In genomic region chr19:984165-984967, GRCh38 we compare ENCODE assay signal across 1 cellular context.
TF ChIP-seq lines count a peak whose summit lies in the region.

Gene WDR18, plus strand, starts transcription at chr19:984345. Its CDS starts 9 bp downstream, at chr19:984354.

TF ChIP-seq in WTC11, 78 proteins besides CTCF, POLR2A, EP300 and RAD21 (continued from another document and continues in another):
- TF ChIP-seq ZNF512 (CRISPR knock-in tag; IDR thresholded peaks at IDR 0.05; ENCODE audit: borderline replicate concordance) (no peak), TEAD1 (CRISPR knock-in tag; IDR thresholded peaks at IDR 0.05) (peak; percentile 63; the same call in 1 of the 2 replicates), FOXK1 (CRISPR knock-in tag; IDR thresholded peaks at IDR 0.05) (peak; percentile 88), SMAD3 (CRISPR knock-in tag; IDR thresholded peaks at IDR 0.05; ENCODE audit: borderline replicate concordance) (no peak), NR3C1 (CRISPR knock-in tag; conservative IDR thresholded peaks at IDR 0.05; ENCODE audit: low read depth) (no peak), RELA (CRISPR knock-in tag; IDR thresholded peaks at IDR 0.05; ENCODE audit: borderline replicate concordance) (no peak), PRDM15 (CRISPR knock-in tag; IDR thresholded peaks at IDR 0.05) (no peak), KAT7 (CRISPR knock-in tag; IDR thresholded peaks at IDR 0.05; ENCODE audit: borderline replicate concordance) (0 out of 2 replicates have a peak, but pooled peaks have one; percentile 23), NR1H2 (CRISPR knock-in tag; IDR thresholded peaks at IDR 0.05) (no peak), NR2C2 (CRISPR knock-in tag; IDR thresholded peaks at IDR 0.05) (no peak), ZNF281 (CRISPR knock-in tag; IDR thresholded peaks at IDR 0.05) (no peak), FOXJ3 (CRISPR knock-in tag; IDR thresholded peaks at IDR 0.05; ENCODE audit: borderline replicate concordance) (no peak), ZNF671 (CRISPR knock-in tag; IDR thresholded peaks at IDR 0.05) (no peak), TP53 (CRISPR knock-in tag; IDR thresholded peaks at IDR 0.05) (peak; percentile 78; the same call in 1 of the 2 replicates), GTF2I (CRISPR knock-in tag; conservative IDR thresholded peaks at IDR 0.05) (no peak), E2F1 (CRISPR knock-in tag; IDR thresholded peaks at IDR 0.05) (no peak), FOXP1 (CRISPR knock-in tag; IDR thresholded peaks at IDR 0.05; ENCODE audit: borderline replicate concordance) (peak; percentile 83), ZNF396 (CRISPR knock-in tag; IDR thresholded peaks at IDR 0.05; ENCODE audit: borderline replicate concordance) (no peak), PRRX2 (CRISPR knock-in tag; IDR thresholded peaks at IDR 0.05) (no peak), EMX1 (CRISPR knock-in tag; IDR thresholded peaks at IDR 0.05) (no peak), HMGA2 (CRISPR knock-in tag; IDR thresholded peaks at IDR 0.05) (peak; percentile 27; the same call in 1 of the 2 replicates)
- TF ChIP-seq, protein P1, sequence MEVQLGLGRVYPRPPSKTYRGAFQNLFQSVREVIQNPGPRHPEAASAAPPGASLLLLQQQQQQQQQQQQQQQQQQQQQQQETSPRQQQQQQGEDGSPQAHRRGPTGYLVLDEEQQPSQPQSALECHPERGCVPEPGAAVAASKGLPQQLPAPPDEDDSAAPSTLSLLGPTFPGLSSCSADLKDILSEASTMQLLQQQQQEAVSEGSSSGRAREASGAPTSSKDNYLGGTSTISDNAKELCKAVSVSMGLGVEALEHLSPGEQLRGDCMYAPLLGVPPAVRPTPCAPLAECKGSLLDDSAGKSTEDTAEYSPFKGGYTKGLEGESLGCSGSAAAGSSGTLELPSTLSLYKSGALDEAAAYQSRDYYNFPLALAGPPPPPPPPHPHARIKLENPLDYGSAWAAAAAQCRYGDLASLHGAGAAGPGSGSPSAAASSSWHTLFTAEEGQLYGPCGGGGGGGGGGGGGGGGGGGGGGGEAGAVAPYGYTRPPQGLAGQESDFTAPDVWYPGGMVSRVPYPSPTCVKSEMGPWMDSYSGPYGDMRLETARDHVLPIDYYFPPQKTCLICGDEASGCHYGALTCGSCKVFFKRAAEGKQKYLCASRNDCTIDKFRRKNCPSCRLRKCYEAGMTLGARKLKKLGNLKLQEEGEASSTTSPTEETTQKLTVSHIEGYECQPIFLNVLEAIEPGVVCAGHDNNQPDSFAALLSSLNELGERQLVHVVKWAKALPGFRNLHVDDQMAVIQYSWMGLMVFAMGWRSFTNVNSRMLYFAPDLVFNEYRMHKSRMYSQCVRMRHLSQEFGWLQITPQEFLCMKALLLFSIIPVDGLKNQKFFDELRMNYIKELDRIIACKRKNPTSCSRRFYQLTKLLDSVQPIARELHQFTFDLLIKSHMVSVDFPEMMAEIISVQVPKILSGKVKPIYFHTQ (CRISPR knock-in tag; IDR thresholded peaks at IDR 0.05), result no peak
- TF ChIP-seq, protein P2, sequence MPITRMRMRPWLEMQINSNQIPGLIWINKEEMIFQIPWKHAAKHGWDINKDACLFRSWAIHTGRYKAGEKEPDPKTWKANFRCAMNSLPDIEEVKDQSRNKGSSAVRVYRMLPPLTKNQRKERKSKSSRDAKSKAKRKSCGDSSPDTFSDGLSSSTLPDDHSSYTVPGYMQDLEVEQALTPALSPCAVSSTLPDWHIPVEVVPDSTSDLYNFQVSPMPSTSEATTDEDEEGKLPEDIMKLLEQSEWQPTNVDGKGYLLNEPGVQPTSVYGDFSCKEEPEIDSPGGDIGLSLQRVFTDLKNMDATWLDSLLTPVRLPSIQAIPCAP (CRISPR knock-in tag; IDR thresholded peaks at IDR 0.05), result no peak
- TF ChIP-seq, protein P3, sequence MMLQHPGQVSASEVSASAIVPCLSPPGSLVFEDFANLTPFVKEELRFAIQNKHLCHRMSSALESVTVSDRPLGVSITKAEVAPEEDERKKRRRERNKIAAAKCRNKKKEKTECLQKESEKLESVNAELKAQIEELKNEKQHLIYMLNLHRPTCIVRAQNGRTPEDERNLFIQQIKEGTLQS (CRISPR knock-in tag; conservative IDR thresholded peaks at IDR 0.05), result no peak
- TF ChIP-seq, protein P4, sequence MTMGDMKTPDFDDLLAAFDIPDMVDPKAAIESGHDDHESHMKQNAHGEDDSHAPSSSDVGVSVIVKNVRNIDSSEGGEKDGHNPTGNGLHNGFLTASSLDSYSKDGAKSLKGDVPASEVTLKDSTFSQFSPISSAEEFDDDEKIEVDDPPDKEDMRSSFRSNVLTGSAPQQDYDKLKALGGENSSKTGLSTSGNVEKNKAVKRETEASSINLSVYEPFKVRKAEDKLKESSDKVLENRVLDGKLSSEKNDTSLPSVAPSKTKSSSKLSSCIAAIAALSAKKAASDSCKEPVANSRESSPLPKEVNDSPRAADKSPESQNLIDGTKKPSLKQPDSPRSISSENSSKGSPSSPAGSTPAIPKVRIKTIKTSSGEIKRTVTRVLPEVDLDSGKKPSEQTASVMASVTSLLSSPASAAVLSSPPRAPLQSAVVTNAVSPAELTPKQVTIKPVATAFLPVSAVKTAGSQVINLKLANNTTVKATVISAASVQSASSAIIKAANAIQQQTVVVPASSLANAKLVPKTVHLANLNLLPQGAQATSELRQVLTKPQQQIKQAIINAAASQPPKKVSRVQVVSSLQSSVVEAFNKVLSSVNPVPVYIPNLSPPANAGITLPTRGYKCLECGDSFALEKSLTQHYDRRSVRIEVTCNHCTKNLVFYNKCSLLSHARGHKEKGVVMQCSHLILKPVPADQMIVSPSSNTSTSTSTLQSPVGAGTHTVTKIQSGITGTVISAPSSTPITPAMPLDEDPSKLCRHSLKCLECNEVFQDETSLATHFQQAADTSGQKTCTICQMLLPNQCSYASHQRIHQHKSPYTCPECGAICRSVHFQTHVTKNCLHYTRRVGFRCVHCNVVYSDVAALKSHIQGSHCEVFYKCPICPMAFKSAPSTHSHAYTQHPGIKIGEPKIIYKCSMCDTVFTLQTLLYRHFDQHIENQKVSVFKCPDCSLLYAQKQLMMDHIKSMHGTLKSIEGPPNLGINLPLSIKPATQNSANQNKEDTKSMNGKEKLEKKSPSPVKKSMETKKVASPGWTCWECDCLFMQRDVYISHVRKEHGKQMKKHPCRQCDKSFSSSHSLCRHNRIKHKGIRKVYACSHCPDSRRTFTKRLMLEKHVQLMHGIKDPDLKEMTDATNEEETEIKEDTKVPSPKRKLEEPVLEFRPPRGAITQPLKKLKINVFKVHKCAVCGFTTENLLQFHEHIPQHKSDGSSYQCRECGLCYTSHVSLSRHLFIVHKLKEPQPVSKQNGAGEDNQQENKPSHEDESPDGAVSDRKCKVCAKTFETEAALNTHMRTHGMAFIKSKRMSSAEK (CRISPR knock-in tag; IDR thresholded peaks at IDR 0.05; ENCODE audit: borderline replicate concordance), result no peak
- TF ChIP-seq, protein P5, sequence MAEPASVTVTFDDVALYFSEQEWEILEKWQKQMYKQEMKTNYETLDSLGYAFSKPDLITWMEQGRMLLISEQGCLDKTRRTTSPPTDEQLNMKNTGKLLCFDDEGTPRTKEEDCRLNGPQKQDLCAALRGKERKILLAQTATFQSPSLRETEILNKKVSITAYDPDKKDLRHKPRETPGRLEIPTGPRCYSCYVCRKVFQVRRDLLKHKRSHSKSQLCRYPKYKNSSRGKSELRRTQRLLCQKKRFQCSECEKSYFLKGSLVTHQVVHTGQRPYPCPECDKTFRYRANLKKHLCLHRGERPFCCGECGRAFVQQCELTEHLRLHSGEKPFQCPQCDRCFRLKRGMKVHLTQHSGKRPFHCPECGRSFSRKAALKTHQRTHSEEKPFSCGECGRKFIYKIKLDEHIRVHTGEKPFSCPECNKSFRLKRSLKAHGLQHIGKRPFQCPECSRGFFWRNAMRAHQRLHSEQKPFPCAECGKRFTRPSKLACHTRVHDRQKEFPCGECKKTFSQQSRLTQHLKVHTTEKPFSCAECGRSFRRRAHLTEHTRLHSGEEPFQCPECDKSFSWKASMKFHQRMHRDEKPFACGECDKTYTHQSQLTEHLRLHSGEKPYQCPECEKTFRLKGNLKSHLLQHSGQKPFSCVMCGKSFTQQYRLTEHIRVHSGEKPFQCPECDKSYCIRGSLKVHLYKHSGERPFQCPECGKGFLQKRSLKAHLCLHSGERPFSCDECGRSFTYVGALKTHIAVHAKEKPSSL (CRISPR knock-in tag; conservative IDR thresholded peaks at IDR 0.05), result no peak
- TF ChIP-seq, protein P6, sequence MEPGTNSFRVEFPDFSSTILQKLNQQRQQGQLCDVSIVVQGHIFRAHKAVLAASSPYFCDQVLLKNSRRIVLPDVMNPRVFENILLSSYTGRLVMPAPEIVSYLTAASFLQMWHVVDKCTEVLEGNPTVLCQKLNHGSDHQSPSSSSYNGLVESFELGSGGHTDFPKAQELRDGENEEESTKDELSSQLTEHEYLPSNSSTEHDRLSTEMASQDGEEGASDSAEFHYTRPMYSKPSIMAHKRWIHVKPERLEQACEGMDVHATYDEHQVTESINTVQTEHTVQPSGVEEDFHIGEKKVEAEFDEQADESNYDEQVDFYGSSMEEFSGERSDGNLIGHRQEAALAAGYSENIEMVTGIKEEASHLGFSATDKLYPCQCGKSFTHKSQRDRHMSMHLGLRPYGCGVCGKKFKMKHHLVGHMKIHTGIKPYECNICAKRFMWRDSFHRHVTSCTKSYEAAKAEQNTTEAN (CRISPR knock-in tag; IDR thresholded peaks at IDR 0.05), result 0 out of 2 replicates have a peak, but pooled peaks have one; percentile 38
- TF ChIP-seq, protein P7, sequence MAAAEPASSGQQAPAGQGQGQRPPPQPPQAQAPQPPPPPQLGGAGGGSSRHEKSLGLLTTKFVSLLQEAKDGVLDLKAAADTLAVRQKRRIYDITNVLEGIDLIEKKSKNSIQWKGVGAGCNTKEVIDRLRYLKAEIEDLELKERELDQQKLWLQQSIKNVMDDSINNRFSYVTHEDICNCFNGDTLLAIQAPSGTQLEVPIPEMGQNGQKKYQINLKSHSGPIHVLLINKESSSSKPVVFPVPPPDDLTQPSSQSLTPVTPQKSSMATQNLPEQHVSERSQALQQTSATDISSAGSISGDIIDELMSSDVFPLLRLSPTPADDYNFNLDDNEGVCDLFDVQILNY (CRISPR knock-in tag; IDR thresholded peaks at IDR 0.05), result peak; percentile 80; the same call in 1 of the 2 replicates
- TF ChIP-seq, protein P8, sequence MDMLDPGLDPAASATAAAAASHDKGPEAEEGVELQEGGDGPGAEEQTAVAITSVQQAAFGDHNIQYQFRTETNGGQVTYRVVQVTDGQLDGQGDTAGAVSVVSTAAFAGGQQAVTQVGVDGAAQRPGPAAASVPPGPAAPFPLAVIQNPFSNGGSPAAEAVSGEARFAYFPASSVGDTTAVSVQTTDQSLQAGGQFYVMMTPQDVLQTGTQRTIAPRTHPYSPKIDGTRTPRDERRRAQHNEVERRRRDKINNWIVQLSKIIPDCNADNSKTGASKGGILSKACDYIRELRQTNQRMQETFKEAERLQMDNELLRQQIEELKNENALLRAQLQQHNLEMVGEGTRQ (CRISPR knock-in tag; IDR thresholded peaks at IDR 0.05), result peak; percentile 70
